Comparison of ENCODE assay signal across 14 cellular contexts in genomic region chr2:60531638-60532216, GRCh38. TPM values are rescaled to one million over a fixed set of nuclear protein-coding genes. Genes with fewer than 3 reads are reported as not detected.
DNase-seq lines count a peak whose midpoint lies in the region; ATAC-seq and TF ChIP-seq lines count a peak whose summit lies in the region.
"Had no signal": no experiment of that assay in that cellular context is flagged by ENCODE, and none has a peak within 500 bp of the region (broad histone marks: within the 10 kb centered on the region; RNA-seq: fewer than 3 reads in every experiment).

No MANE protein-coding gene starts in this region.

- TF ChIP-seq CTCF in GM23338 (conservative IDR thresholded peaks at IDR 0.05; ENCODE audit: low read depth in 2 of 2) = no peak
- no peak for TF ChIP-seq CTCF in PC-3 (conservative IDR thresholded peaks at IDR 0.05; ENCODE audit: low read depth, low read length)
- TF ChIP-seq CTCF in sigmoid colon (IDR thresholded peaks at IDR 0.05) = no peak

- intact Hi-C loops in PC-3 (cut with micrococcal nuclease) = loop anchor here (2.0 kb wide), 1 partner anchor 17 kb away; no protein-coding TSS in a partner anchor
- intact Hi-C loops in left ventricle myocardium superior (cut with micrococcal nuclease) = no loop called here
- intact Hi-C loops in sigmoid colon (cut with DNase I) = loop anchor here (5.0 kb wide), 1 partner anchor 54 kb away; no protein-coding TSS in a partner anchor

- peak overlapping the region; percentile 31; the same call in 1 of the 2 replicates for H3K4me3 ChIP-seq in GM23338
- no peak overlapping the region for H3K4me3 ChIP-seq in PC-3 (ENCODE audit: low read length)
- H3K4me3 ChIP-seq in sigmoid colon = no peak overlapping the region
- H3K4me3 ChIP-seq: thoracic aorta had no signal

- H3K4me2 ChIP-seq in GM23338 = peak overlapping the region; percentile 65
- H3K4me2 ChIP-seq in PC-3 (ENCODE audit: low read length) = peak overlapping the region; percentile 76; the same call in 1 of the 2 replicates

- H3K27ac Mint-ChIP-seq in GM23338 = peak overlapping the region; percentile 95

- 23 to 57% methylated on average over 13 of the region's 13 CpGs for WGBS in sigmoid colon, 2 donors

- H2AFZ ChIP-seq in GM23338 (no peak overlapping the region), PC-3 (ENCODE audit: low read length) (no peak overlapping the region)

- H3K4me1 Mint-ChIP-seq in GM23338 = peaks cover 96% of the 10 kb centered on the region

- H3K4me1 ChIP-seq in GM23338 (ENCODE audit: insufficient read depth) = peaks cover 89% of the 10 kb centered on the region
- H3K4me1 ChIP-seq in PC-3 (ENCODE audit: insufficient read depth, low read length) = peaks cover 43% of the 10 kb centered on the region
- H3K4me1 ChIP-seq in sigmoid colon = peaks cover 0 to 91% (median 81%) of the 10 kb centered on the region in 4 donors

- ATAC-seq in GM23338 = peak; percentile 68
- ATAC-seq in PC-3 = no peak
- ATAC-seq in left ventricle myocardium superior = peak; percentile 44
- no peak for ATAC-seq in HG03097 (IDR thresholded peaks at IDR 0.05; ENCODE audit: low FRiP score, unreplicated experiment)
- ATAC-seq: activated naive CD4-positive, alpha-beta T cell treated with anti-CD3 and anti-CD28 coated beads, Interleukin-2, amount 50 U/mL, for 72 hours had no signal

- CTCF ChIA-PET in PC-3 (lab: Charles Lee) = interaction anchor here (0.6 kb wide), 1 partner anchor 91 kb away, joined by 3 read pairs; no protein-coding TSS in a partner anchor

- no peak overlapping the region for H3K27ac ChIP-seq in GM23338 (ENCODE audit: low read depth)
- H3K27ac ChIP-seq in PC-3 (ENCODE audit: low read length) = no peak overlapping the region
- peak overlapping the region in 3 of 4 donors; percentile 69 to 75 (median 70) for H3K27ac ChIP-seq in sigmoid colon
- H3K27ac ChIP-seq: thoracic aorta had no signal

- H3K79me2 ChIP-seq in GM23338 (replicated peaks; ENCODE audit: insufficient read depth) = peaks cover 100% of the 10 kb centered on the region
- peaks cover 18% of the 10 kb centered on the region for H3K79me2 ChIP-seq in PC-3 (ENCODE audit: low read length)

- no peak overlapping the region for H3K9ac ChIP-seq in PC-3 (ENCODE audit: low read length)

- H3K9me3 ChIP-seq in PC-3 (ENCODE audit: low read length) (no peaks in the 10 kb centered on the region), sigmoid colon (no peaks in the 10 kb centered on the region)
- H3K9me3 ChIP-seq: thoracic aorta had no signal

- BruUV-seq in PC-3 (replicated peaks; lab: Mats Ljungman, UMichigan) = no TSS peak

- no peaks in the 10 kb centered on the region; the same call in 1 of the 2 replicates for H3F3A ChIP-seq in GM23338 (replicated peaks; ENCODE audit: low read depth)
- H3F3A ChIP-seq in PC-3 (ENCODE audit: low read length, unreplicated experiment) = peaks cover 5% of the 10 kb centered on the region

- H4K20me1 ChIP-seq in GM23338 (replicated peaks; ENCODE audit: insufficient read depth) (peaks cover 35% of the 10 kb centered on the region), PC-3 (ENCODE audit: low read length) (0 out of 2 replicates have a peak, but pooled peaks cover 3% of the 10 kb centered on the region)

- POLR2A ChIA-PET in PC-3 (lab: Charles Lee; ENCODE audit: unreplicated experiment) = interaction anchor here (0.6 kb wide), 1 partner anchor 96 kb away, joined by 3 read pairs; no protein-coding TSS in a partner anchor

- TF ChIP-seq EP300 in sigmoid colon (IDR thresholded peaks at IDR 0.05) = no peak

- no peak for TF ChIP-seq POLR2A in sigmoid colon (IDR thresholded peaks at IDR 0.05)

- peak; percentile 84 for DNase-seq in GM23338 (ENCODE audit: low spot score)
- DNase-seq in PC-3 = no peak
- peak; percentile 56 for DNase-seq in left ventricle myocardium superior
- peak; percentile 55 for DNase-seq in sigmoid colon
- DNase-seq in NCI-H345 (lab: John Stamatoyannopoulos, UW) = no peak
- DNase-seq in cerebellar nuclear complex (lab: John Stamatoyannopoulos, UW) = no peak
- DNase-seq in HPDE6-E6E7 (ENCODE audit: extremely low spot score) = no peak
- DNase-seq: DMS153; effector memory CD4-positive, alpha-beta T cell; NCI-H226; nucleus accumbens had no signal

- no peaks in the 10 kb centered on the region for H3K36me3 ChIP-seq in GM23338 (ENCODE audit: insufficient read depth)
- H3K36me3 ChIP-seq in PC-3 (ENCODE audit: low read depth, low read length) = no peaks in the 10 kb centered on the region
- no peaks in the 10 kb centered on the region for H3K36me3 ChIP-seq in sigmoid colon
- H3K36me3 ChIP-seq: thoracic aorta had no signal

- H3K36me3 Mint-ChIP-seq in GM23338 (ENCODE audit: low read depth) = peaks cover 14% of the 10 kb centered on the region
- H3K36me3 Mint-ChIP-seq: activated naive CD4-positive, alpha-beta T cell treated with anti-CD3 and anti-CD28 coated beads, Interleukin-2, amount 50 U/mL, for 72 hours had no signal

- no peaks in the 10 kb centered on the region for H3K27me3 ChIP-seq in GM23338 (ENCODE audit: insufficient read depth)
- H3K27me3 ChIP-seq in PC-3 (ENCODE audit: low read length) = no peaks in the 10 kb centered on the region
- no peaks in the 10 kb centered on the region for H3K27me3 ChIP-seq in sigmoid colon

- H3K4me3 Mint-ChIP-seq in GM23338 = peak overlapping the region; percentile 59

- peaks cover 9% of the 10 kb centered on the region for H3K27me3 Mint-ChIP-seq in GM23338 (ENCODE audit: insufficient read depth, low read depth, poor library complexity)

- no peaks in the 10 kb centered on the region for H3K9me3 Mint-ChIP-seq in GM23338
- H3K9me3 Mint-ChIP-seq: activated naive CD4-positive, alpha-beta T cell treated with anti-CD3 and anti-CD28 coated beads, Interleukin-2, amount 50 U/mL, for 72 hours had no signal

- H3K9me2 ChIP-seq in GM23338 (ENCODE audit: insufficient read depth) (no peaks in the 10 kb centered on the region), PC-3 (replicated peaks; ENCODE audit: low read length) (no peaks in the 10 kb centered on the region)

TF ChIP-seq in GM23338, 12 proteins besides CTCF, POLR2A, EP300 and RAD21 (continues in another document):
- TF ChIP-seq EZH2 (IDR thresholded peaks at IDR 0.05; ENCODE audit: low read depth, unreplicated experiment) (no peak), STAT1 (IDR thresholded peaks at IDR 0.05; ENCODE audit: unreplicated experiment) (no peak), NANOG (IDR thresholded peaks at IDR 0.05; ENCODE audit: borderline replicate concordance) (no peak), REST (IDR thresholded peaks at IDR 0.05; ENCODE audit: unreplicated experiment) (no peak), POLR2AphosphoS5 (IDR thresholded peaks at IDR 0.05; ENCODE audit: low read depth) (no peak), EZH2phosphoT487 (IDR thresholded peaks at IDR 0.05; ENCODE audit: unreplicated experiment) (no peak), JUNB (IDR thresholded peaks at IDR 0.05; ENCODE audit: unreplicated experiment) (no peak)
- TF ChIP-seq, protein P1, sequence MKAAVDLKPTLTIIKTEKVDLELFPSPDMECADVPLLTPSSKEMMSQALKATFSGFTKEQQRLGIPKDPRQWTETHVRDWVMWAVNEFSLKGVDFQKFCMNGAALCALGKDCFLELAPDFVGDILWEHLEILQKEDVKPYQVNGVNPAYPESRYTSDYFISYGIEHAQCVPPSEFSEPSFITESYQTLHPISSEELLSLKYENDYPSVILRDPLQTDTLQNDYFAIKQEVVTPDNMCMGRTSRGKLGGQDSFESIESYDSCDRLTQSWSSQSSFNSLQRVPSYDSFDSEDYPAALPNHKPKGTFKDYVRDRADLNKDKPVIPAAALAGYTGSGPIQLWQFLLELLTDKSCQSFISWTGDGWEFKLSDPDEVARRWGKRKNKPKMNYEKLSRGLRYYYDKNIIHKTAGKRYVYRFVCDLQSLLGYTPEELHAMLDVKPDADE (IDR thresholded peaks at IDR 0.05) = no peak

RNA-seq across cellular contexts. Expression of gene BCL11A, which starts 21.7 kb away (rescaled TPM):
- total RNA-seq in GM23338 (2014; rRNA removed; shearing (Covaris generic)) = 49.2 and 57.5 TPM in 2 replicates
- polyA plus RNA-seq in GM23338 (2016; fragmentation: Nextera tagmentation; extraction: Ambion mirVana) (72.5 and 77.6 TPM in 2 replicates), sigmoid colon (10 to 100 TPM in 1 of 3 donors, 1 to 10 TPM in 2; 3.6 to 14.5 (median 4.4) TPM)
- total RNA-seq in PC-3 (2014; rRNA removed) (3.1 and 4.6 TPM in 2 replicates), left ventricle myocardium superior (31.2 TPM), sigmoid colon (10 to 100 TPM; 16.3 to 39.6 (median 19.7) TPM)

Comparison
In these comparisons a context has a peak if more than half of its experiments do, and no peak if none do; other contexts are left out.
1. ATAC-seq: peak in GM23338 (single experiment) and left ventricle myocardium superior (single experiment); none in PC-3 (single experiment) and HG03097 (single experiment).
2. DNase-seq: peak in GM23338 (single experiment), left ventricle myocardium superior (single experiment) and sigmoid colon (single experiment); none in PC-3 (single experiment), NCI-H345 (single experiment), cerebellar nuclear complex (0 of 2) and HPDE6-E6E7 (single experiment).
3. H3K27ac ChIP-seq: peak in sigmoid colon (3 of 4); none in GM23338 (single experiment) and PC-3 (single experiment).